In genomic region chr11:35180311-35181233, GRCh38 we compare ENCODE assay signal across 10 cellular contexts. TPM values are rescaled to one million over a fixed set of nuclear protein-coding genes. Genes with fewer than 3 reads are reported as not detected.
A peak's percentile ranks its signal among the peaks of the same experiment; 100 is the strongest.
DNase-seq lines count a peak whose midpoint lies in the region; TF ChIP-seq lines count a peak whose summit lies in the region.
"Had no signal": no experiment of that assay in that cellular context is flagged by ENCODE, and none has a peak within 500 bp of the region (broad histone marks: within the 10 kb centered on the region; RNA-seq: fewer than 3 reads in every experiment).

No MANE protein-coding gene starts in this region.

- no peak for TF ChIP-seq EP300 in sigmoid colon (IDR thresholded peaks at IDR 0.05)

- DNase-seq in EH (ENCODE audit: low read depth) = peak; percentile 85
- peak; percentile 65 for DNase-seq in LNCaP clone FGC (ENCODE audit: low read depth)
- no peak for DNase-seq in sigmoid colon
- DNase-seq in left ventricle myocardium inferior = no peak
- no peak for DNase-seq in GM19238 (ENCODE audit: insufficient read length, low spot score)
- DNase-seq in stimulated activated CD4-positive, alpha-beta T cell treated with anti-CD3 and anti-CD28 coated beads, Interleukin-2, amount 100 ng/mL, for 48 hours = no peak
- DNase-seq in thyroid gland = no peak
- DNase-seq: kidney glomerular epithelial cell, NCI-H526 had no signal

- no peaks in the 10 kb centered on the region for H3K27me3 Mint-ChIP-seq in dendritic cell treated with granulocyte-macrophage colony-stimulating factor and Interleukin-4, amounts not matched to agents 40 ng/mL and 50 ng/mL, for 4 days

- H3K36me3 Mint-ChIP-seq in dendritic cell treated with granulocyte-macrophage colony-stimulating factor and Interleukin-4, amounts not matched to agents 40 ng/mL and 50 ng/mL, for 4 days (ENCODE audit: low read depth) = peaks cover 94% of the 10 kb centered on the region

- H3K4me1 Mint-ChIP-seq in dendritic cell treated with granulocyte-macrophage colony-stimulating factor and Interleukin-4, amounts not matched to agents 40 ng/mL and 50 ng/mL, for 4 days (ENCODE audit: low read depth) = peaks cover 51% of the 10 kb centered on the region

- H3K27me3 ChIP-seq in sigmoid colon (no peaks in the 10 kb centered on the region), left ventricle myocardium inferior (ENCODE audit: low read depth) (no peaks in the 10 kb centered on the region), thyroid gland (no peaks in the 10 kb centered on the region)

- H3K27ac Mint-ChIP-seq in dendritic cell treated with granulocyte-macrophage colony-stimulating factor and Interleukin-4, amounts not matched to agents 40 ng/mL and 50 ng/mL, for 4 days = peak overlapping the region; percentile 76

- H3K9me3 ChIP-seq in sigmoid colon (no peaks in the 10 kb centered on the region), left ventricle myocardium inferior (replicated peaks) (no peaks in the 10 kb centered on the region), thyroid gland (no peaks in the 10 kb centered on the region)

- no peak overlapping the region for H3K4me3 Mint-ChIP-seq in dendritic cell treated with granulocyte-macrophage colony-stimulating factor and Interleukin-4, amounts not matched to agents 40 ng/mL and 50 ng/mL, for 4 days

- H3K9me3 Mint-ChIP-seq in dendritic cell treated with granulocyte-macrophage colony-stimulating factor and Interleukin-4, amounts not matched to agents 40 ng/mL and 50 ng/mL, for 4 days = no peaks in the 10 kb centered on the region

- H3K4me3 ChIP-seq in LNCaP clone FGC (ENCODE audit: low read depth, low read length) (no peak overlapping the region), sigmoid colon (no peak overlapping the region), left ventricle myocardium inferior (no peak overlapping the region), thyroid gland (replicated peaks in 1 of 3) (no peak overlapping the region)

- TF ChIP-seq POLR2A in sigmoid colon (IDR thresholded peaks at IDR 0.05) = no peak
- TF ChIP-seq POLR2A in thyroid gland (IDR thresholded peaks at IDR 0.05) = no peak

- H3K4me1 ChIP-seq in sigmoid colon (peaks cover 0 to 47% (median 31%) of the 10 kb centered on the region in 4 donors), left ventricle myocardium inferior (peaks cover 6% of the 10 kb centered on the region), thyroid gland (peaks cover 27 to 42% of the 10 kb centered on the region in 2 donors)

- H3K36me3 ChIP-seq in sigmoid colon = peaks cover 0 to 33% (median 8%) of the 10 kb centered on the region in 4 donors
- H3K36me3 ChIP-seq in left ventricle myocardium inferior = peaks cover 19% of the 10 kb centered on the region
- peaks cover 0 to 6% of the 10 kb centered on the region in 2 donors for H3K36me3 ChIP-seq in thyroid gland

- intact Hi-C loops in dendritic cell treated with granulocyte-macrophage colony-stimulating factor and Interleukin-4, amounts not matched to agents 40 ng/mL and 50 ng/mL, for 4 days (cut with micrococcal nuclease) = no loop called here
- intact Hi-C loops in sigmoid colon (cut with DNase I) = no loop called here
- intact Hi-C loops in left ventricle myocardium inferior (cut with micrococcal nuclease) = no loop called here
- intact Hi-C loops in thyroid gland (cut with DNase I) = no loop called here

- H3K27ac ChIP-seq in sigmoid colon (peak overlapping the region in 3 of 4 donors; percentile 23 to 54 (median 48)), left ventricle myocardium inferior (replicated peaks) (no peak overlapping the region), thyroid gland (peak overlapping the region in 1 of 3 donors; percentile 25)

- TF ChIP-seq CTCF in LNCaP clone FGC (IDR thresholded peaks at IDR 0.05; ENCODE audit: control insufficient read depth, extremely low read depth, insufficient read depth) = no peak
- TF ChIP-seq CTCF in sigmoid colon (IDR thresholded peaks at IDR 0.05) = no peak
- TF ChIP-seq CTCF in left ventricle myocardium inferior (IDR thresholded peaks at IDR 0.05; ENCODE audit: borderline replicate concordance) = no peak
- no peak for TF ChIP-seq CTCF in thyroid gland (IDR thresholded peaks at IDR 0.05)

- 50 to 66% methylated on average over 5 of the region's 5 CpGs for WGBS in sigmoid colon, 2 donors
- WGBS in thyroid gland, 2 donors = 84 to 87% methylated on average over 5 of the region's 5 CpGs

RNA-seq across cellular contexts. Expression of gene CD44, which starts 41.6 kb away (rescaled TPM):
- 100 to 1,000 TPM in 2 of 4 donors, 10 to 100 TPM in 2; 74.2 to 228 (median 119) TPM for total RNA-seq in sigmoid colon
- polyA plus RNA-seq in sigmoid colon = 100 to 1,000 TPM in 1 of 3 donors, 10 to 100 TPM in 2; 28.4 to 154 (median 37.8) TPM
- total RNA-seq in left ventricle myocardium inferior = 14.0 TPM
- total RNA-seq in thyroid gland = 100 to 1,000 TPM; 164 to 302 (median 189) TPM

Comparison
In these comparisons a context has a peak if more than half of its experiments do, and no peak if none do; other contexts are left out.
1. DNase-seq: peak in EH (single experiment) and LNCaP clone FGC (single experiment); none in sigmoid colon (single experiment), left ventricle myocardium inferior (single experiment), GM19238 (single experiment), stimulated activated CD4-positive, alpha-beta T cell treated with anti-CD3 and anti-CD28 coated beads, Interleukin-2, amount 100 ng/mL, for 48 hours (0 of 2) and thyroid gland (0 of 2).